ENCODE assay signal across 8 cellular contexts in the genomic region with DNA sequence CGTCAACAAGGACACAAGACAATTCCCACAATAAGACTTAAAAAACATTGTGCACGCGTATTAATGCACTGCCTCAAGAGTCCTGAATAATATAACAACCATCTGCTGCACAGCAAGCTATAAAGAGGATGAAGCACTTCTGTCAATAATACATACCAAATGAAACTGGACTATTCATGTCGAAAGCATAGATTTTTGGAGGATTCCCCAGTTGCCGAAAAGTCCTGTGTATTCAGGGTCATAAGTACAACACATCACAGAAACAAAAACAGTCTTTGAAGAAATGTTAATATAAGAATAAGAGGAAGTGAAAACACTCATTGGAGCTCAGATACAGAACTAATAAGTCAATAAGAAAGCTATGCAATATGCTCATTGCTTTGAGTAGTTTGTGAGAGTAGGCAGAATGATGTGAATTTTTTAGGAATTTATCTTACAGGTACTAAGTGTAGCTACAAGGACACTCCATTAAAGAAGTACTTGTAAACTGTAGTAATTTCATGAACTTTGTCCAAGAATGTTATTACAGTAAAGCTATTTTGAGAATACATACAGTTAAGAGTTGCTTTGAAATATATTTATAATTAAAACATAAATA. TPM values are rescaled to one million over a fixed set of nuclear protein-coding genes. Genes with fewer than 3 reads are reported as not detected.
DNase-seq lines count a peak whose midpoint lies in the region; ATAC-seq and TF ChIP-seq lines count a peak whose summit lies in the region.

No MANE protein-coding gene starts in this region.

- H3K4me3 ChIP-seq in ACC112 (ENCODE audit: low read depth, low read length) (peak overlapping the region; percentile 60), stomach (no peak overlapping the region), gastroesophageal sphincter (no peak overlapping the region), dorsolateral prefrontal cortex (peak overlapping the region in 21 of 59 donors; percentile 1 to 36 (median 13))

- intact Hi-C loops in activated T-helper 2 cell treated with anti-CD3 and anti-CD28 coated beads, Interferon-gamma antibody, Interleukin-2, Interleukin-4, amounts not matched to agents 10 μg/mL and 5 μg/mL and 100 μg/mL, durations not matched to agents 14 hours and 24 hours and 36 hours (cut with micrococcal nuclease): no loop called here
- intact Hi-C loops in stomach (cut with DNase I; ENCODE audit: low total_unique reads) (no loop called here), dorsolateral prefrontal cortex (cut with DNase I) (no loop called here)

- peaks cover 63% of the 10 kb centered on the region for H3K4me1 Mint-ChIP-seq in activated T-helper 2 cell treated with anti-CD3 and anti-CD28 coated beads, Interferon-gamma antibody, Interleukin-2, Interleukin-4, amounts not matched to agents 10 μg/mL and 5 μg/mL and 100 μg/mL, durations not matched to agents 14 hours and 24 hours and 36 hours (ENCODE audit: low read depth)

- H2AFZ ChIP-seq in ACC112 (ENCODE audit: low read length, unreplicated experiment): peak overlapping the region; percentile 32

- TF ChIP-seq EP300 in stomach (IDR thresholded peaks at IDR 0.05): no peak
- TF ChIP-seq EP300 in gastroesophageal sphincter (IDR thresholded peaks at IDR 0.05): no peak

- H3K36me3 Mint-ChIP-seq in activated T-helper 2 cell treated with anti-CD3 and anti-CD28 coated beads, Interferon-gamma antibody, Interleukin-2, Interleukin-4, amounts not matched to agents 10 μg/mL and 5 μg/mL and 100 μg/mL, durations not matched to agents 14 hours and 24 hours and 36 hours (ENCODE audit: low read depth): peaks cover 83% of the 10 kb centered on the region

- 65 to 78% (median 72%) methylated on average over 5 of the region's 5 CpGs for WGBS in stomach, 5 donors
- 65 to 69% methylated on average over 5 of the region's 5 CpGs for WGBS in gastroesophageal sphincter (ENCODE audit: low coverage in 1 of 2), 2 donors

- no peaks in the 10 kb centered on the region for H3K27me3 Mint-ChIP-seq in activated T-helper 2 cell treated with anti-CD3 and anti-CD28 coated beads, Interferon-gamma antibody, Interleukin-2, Interleukin-4, amounts not matched to agents 10 μg/mL and 5 μg/mL and 100 μg/mL, durations not matched to agents 14 hours and 24 hours and 36 hours (ENCODE audit: low read depth)

- ATAC-seq in GM19023 (IDR thresholded peaks at IDR 0.05; ENCODE audit: unreplicated experiment): peak; percentile 98
- peak; percentile 96 for ATAC-seq in HG03095 (IDR thresholded peaks at IDR 0.05; ENCODE audit: unreplicated experiment)
- no peak for ATAC-seq in gastroesophageal sphincter

- H3K9me3 Mint-ChIP-seq in activated T-helper 2 cell treated with anti-CD3 and anti-CD28 coated beads, Interferon-gamma antibody, Interleukin-2, Interleukin-4, amounts not matched to agents 10 μg/mL and 5 μg/mL and 100 μg/mL, durations not matched to agents 14 hours and 24 hours and 36 hours: no peaks in the 10 kb centered on the region

- H3K4me1 ChIP-seq in ACC112 (ENCODE audit: control insufficient read depth, insufficient read depth, low read length, unreplicated experiment) (peaks cover 29% of the 10 kb centered on the region), stomach (peaks cover 15 to 69% (median 36%) of the 10 kb centered on the region in 4 donors), gastroesophageal sphincter (peaks cover 3 to 28% (median 4%) of the 10 kb centered on the region in 3 donors)

- H3K79me2 ChIP-seq in ACC112 (ENCODE audit: control insufficient read depth, insufficient read depth, low read length, unreplicated experiment): peaks cover 4% of the 10 kb centered on the region

- TF ChIP-seq CTCF in stomach (IDR thresholded peaks at IDR 0.05): no peak
- TF ChIP-seq CTCF in gastroesophageal sphincter (IDR thresholded peaks at IDR 0.05): no peak
- TF ChIP-seq CTCF in dorsolateral prefrontal cortex (IDR thresholded peaks at IDR 0.05 in 54 of 56, conservative IDR thresholded peaks at IDR 0.05 in 2 of 56; ENCODE audit: low read depth in 1 of 56, partially characterized antibody in 56 of 56): no peak

- peaks cover 11% of the 10 kb centered on the region; the same call in 1 of the 2 replicates for H3K36me3 ChIP-seq in ACC112 (ENCODE audit: insufficient read depth, low read length)
- peaks cover 0 to 15% (median 3%) of the 10 kb centered on the region in 4 donors for H3K36me3 ChIP-seq in stomach
- H3K36me3 ChIP-seq in gastroesophageal sphincter: peaks cover 0 to 6% of the 10 kb centered on the region in 2 donors

- H3K27ac Mint-ChIP-seq in activated T-helper 2 cell treated with anti-CD3 and anti-CD28 coated beads, Interferon-gamma antibody, Interleukin-2, Interleukin-4, amounts not matched to agents 10 μg/mL and 5 μg/mL and 100 μg/mL, durations not matched to agents 14 hours and 24 hours and 36 hours: peak overlapping the region; percentile 83

- H3K27ac ChIP-seq in ACC112 (ENCODE audit: low read depth, low read length): peak overlapping the region; percentile 87
- H3K27ac ChIP-seq in stomach: peak overlapping the region in 3 of 5 donors; percentile 10 to 60 (median 38)
- no peak overlapping the region for H3K27ac ChIP-seq in gastroesophageal sphincter
- peak overlapping the region in 2 of 59 donors; percentile 21 to 77 for H3K27ac ChIP-seq in dorsolateral prefrontal cortex

- H3K9me3 ChIP-seq in stomach: no peaks in the 10 kb centered on the region
- H3K9me3 ChIP-seq in gastroesophageal sphincter: no peaks in the 10 kb centered on the region

- TF ChIP-seq POLR2A in stomach (IDR thresholded peaks at IDR 0.05) (no peak), gastroesophageal sphincter (IDR thresholded peaks at IDR 0.05) (no peak)

- H3K4me3 Mint-ChIP-seq in activated T-helper 2 cell treated with anti-CD3 and anti-CD28 coated beads, Interferon-gamma antibody, Interleukin-2, Interleukin-4, amounts not matched to agents 10 μg/mL and 5 μg/mL and 100 μg/mL, durations not matched to agents 14 hours and 24 hours and 36 hours (ENCODE audit: low read depth): peak overlapping the region; percentile 47

- H3K27me3 ChIP-seq in ACC112 (ENCODE audit: insufficient read depth, low read length): no peaks in the 10 kb centered on the region
- no peaks in the 10 kb centered on the region for H3K27me3 ChIP-seq in stomach
- H3K27me3 ChIP-seq in gastroesophageal sphincter: no peaks in the 10 kb centered on the region
- no peaks in the 10 kb centered on the region for H3K27me3 ChIP-seq in dorsolateral prefrontal cortex

- DNase-seq in activated T-helper 2 cell treated with anti-CD3 and anti-CD28 coated beads, Interferon-gamma antibody, Interleukin-2, Interleukin-4, amounts not matched to agents 10 μg/mL and 5 μg/mL and 100 μg/mL, durations not matched to agents 14 hours and 24 hours and 36 hours (ENCODE audit: low spot score): no peak
- DNase-seq in stomach: no peak
- DNase-seq in stimulated activated CD8-positive, alpha-beta memory T cell treated with anti-CD3 and anti-CD28 coated beads, Interleukin-4, amount 100 ng/mL, for 48 hours: no peak
- no peak for DNase-seq in dorsolateral prefrontal cortex

RNA-seq across cellular contexts. Expression of gene CBLB, which starts 31.6 kb away (rescaled TPM):
- total RNA-seq in activated T-helper 2 cell treated with anti-CD3 and anti-CD28 coated beads, Interferon-gamma antibody, Interleukin-2, Interleukin-4, amounts not matched to agents 10 μg/mL and 5 μg/mL and 100 μg/mL, durations not matched to agents 14 hours and 24 hours and 36 hours: 146 and 152 TPM in 2 replicates
- total RNA-seq in stomach (10 to 100 TPM; 26.4 to 94.4 (median 75.9) TPM), gastroesophageal sphincter (10 to 100 TPM; 27.4 to 59.4 (median 40.4) TPM), dorsolateral prefrontal cortex (10 to 100 TPM; 13.4 to 34.8 (median 20.8) TPM)
- polyA plus RNA-seq in stomach: 1 to 10 TPM; 6.9 to 8.9 (median 7.2) TPM

Comparison
In these comparisons a context has a peak if more than half of its experiments do, and no peak if none do; other contexts are left out.
1. H3K27ac ChIP-seq: peak in ACC112 (single experiment) and stomach (3 of 5); none in gastroesophageal sphincter (0 of 4).